In the genomic region with DNA sequence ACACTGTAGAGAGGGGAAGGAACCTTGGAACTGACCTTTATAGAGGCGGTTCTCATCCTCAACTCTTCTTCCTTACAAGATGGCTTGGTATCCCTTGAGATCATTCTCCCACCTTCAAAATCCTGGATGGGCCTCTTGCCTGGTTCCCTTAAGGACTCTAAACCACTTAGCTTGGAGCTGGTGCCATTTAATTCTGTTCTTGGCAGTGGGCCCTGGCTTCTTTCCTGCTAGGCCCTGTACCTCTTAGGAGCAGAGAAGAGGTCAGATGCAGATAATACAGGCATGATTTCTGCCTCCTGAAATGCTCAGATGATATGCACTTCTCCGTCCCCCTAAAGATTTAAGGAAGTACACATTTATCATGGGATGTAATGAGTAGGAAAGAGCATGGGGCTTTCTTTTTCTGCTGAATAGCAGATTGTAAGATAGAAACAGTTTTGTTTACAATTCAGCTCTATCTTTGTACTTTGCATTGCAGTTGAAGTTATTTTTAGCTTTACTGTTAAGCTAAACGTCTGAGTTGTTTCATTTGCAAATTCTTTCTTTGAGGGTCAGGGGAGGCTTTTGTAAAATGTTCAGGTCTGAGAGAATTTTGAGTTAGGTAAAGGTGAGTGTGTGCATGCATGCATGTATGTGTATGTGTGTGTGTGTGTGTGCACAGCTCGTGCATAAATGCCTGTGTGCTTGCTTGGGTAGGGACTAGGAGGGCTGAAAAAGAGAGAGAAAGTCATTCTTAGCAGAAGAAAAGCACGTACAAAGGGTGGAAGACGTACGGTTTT, we compare ENCODE assay signal across 11 cellular contexts.
DNase-seq lines count a peak whose midpoint lies in the region; ATAC-seq, FAIRE-seq and TF ChIP-seq lines count a peak whose summit lies in the region.
"Had no signal": no experiment of that assay in that cellular context is flagged by ENCODE, and none has a peak within 500 bp of the region (broad histone marks: within the 10 kb centered on the region; RNA-seq: fewer than 3 reads in every experiment).

No MANE protein-coding gene starts in this region.

- H4K8ac ChIP-seq in H1 (ENCODE audit: extremely low read depth, insufficient read depth, low read length) = no peak overlapping the region

- CTCF ChIA-PET in H1 (lab: Charles Lee; ENCODE audit: partially characterized antibody) = no interaction called here

- H3K36me3 ChIP-seq in H1 (ENCODE audit: control insufficient read depth in 2 of 4, insufficient read depth in 4 of 4, low read length in 3 of 4) = no peaks in the 10 kb centered on the region
- H3K36me3 ChIP-seq: breast epithelium had no signal

- no peak overlapping the region for H2BK5ac ChIP-seq in H1 (ENCODE audit: low read depth, low read length)

- peak; percentile 73 for DNase-seq in NCI-H1092 (lab: John Stamatoyannopoulos, UW)
- no peak for DNase-seq in H1 (ENCODE audit: low read depth in 1 of 2, low spot score in 2 of 2)
- peak; percentile 13 for DNase-seq in pons (ENCODE audit: low spot score)
- no peak for DNase-seq in iPS-NIHi11 (ENCODE audit: low spot score)
- DNase-seq in DMS53 (lab: John Stamatoyannopoulos, UW) = no peak
- no peak for DNase-seq in stimulated activated CD4-positive, alpha-beta T cell treated with anti-CD3 and anti-CD28 coated beads, Interleukin-2, amount 100 ng/mL, for 24 hours

- peaks cover 0 to 13% (median 6%) of the 10 kb centered on the region in 4 experiments; a peak in 6 of 7 replicates for H3K4me1 ChIP-seq in H1 (replicated peaks in 1 of 4; ENCODE audit: control insufficient read depth in 3 of 4, insufficient read depth in 4 of 4, low read length in 3 of 4)

- WGBS in H1 (ENCODE audit: extremely low coverage in 1 of 2, insufficient coverage in 1 of 2, insufficient read length in 1 of 2, insufficient replicate concordance in 2 of 2, low coverage in 1 of 2, low lambda C conversion rate in 2 of 2, missing lambda C conversion rate in 1 of 2), 2 experiments = 66% methylated on average over 7 of the region's 7 CpGs; no CpG with 5 or more reads in 1 of the 2 experiments

- no peak overlapping the region for H3K23ac ChIP-seq in H1 (ENCODE audit: insufficient read length)

- no peak overlapping the region for H3K9ac ChIP-seq in H1 (replicated peaks in 1 of 4; ENCODE audit: extremely low read depth in 1 of 4, low read depth in 3 of 4, low read length in 3 of 4)

- H3K23me2 ChIP-seq in H1 (ENCODE audit: low read depth, low read length) = no peaks in the 10 kb centered on the region

- H3K27ac ChIP-seq in H1 (ENCODE audit: low read depth, low read length) = no peak overlapping the region

- no peak overlapping the region for H3K27ac Mint-ChIP-seq in activated T-helper 17 cell treated with anti-CD3 and anti-CD28 coated beads, Interleukin-2, amount 50 U/mL, for 72 hours

- H3K4me3 Mint-ChIP-seq in activated T-helper 17 cell treated with anti-CD3 and anti-CD28 coated beads, Interleukin-2, amount 50 U/mL, for 72 hours = no peak overlapping the region

- no peak overlapping the region for H2BK120ac ChIP-seq in H1 (replicated peaks; ENCODE audit: low read depth, low read length)

- no peak overlapping the region for H4K5ac ChIP-seq in H1 (ENCODE audit: insufficient read length, low read depth, low read length)

- TF ChIP-seq RAD21 in H1 (IDR thresholded peaks at IDR 0.05 in 1 of 2, conservative IDR thresholded peaks at IDR 0.05 in 1 of 2; ENCODE audit: low read depth in 2 of 2, low read length in 2 of 2) = no peak

- no peaks in the 10 kb centered on the region for H4K20me1 ChIP-seq in H1 (replicated peaks in 1 of 2; ENCODE audit: control insufficient read depth in 1 of 2, insufficient read depth in 2 of 2, low read length in 2 of 2)

- H3K56ac ChIP-seq in H1 (replicated peaks; ENCODE audit: insufficient read length, low read depth, low read length) = no peak overlapping the region

- H2BK15ac ChIP-seq in H1 (ENCODE audit: low read length) = no peak overlapping the region

- H3K9me3 Mint-ChIP-seq in activated T-helper 17 cell treated with anti-CD3 and anti-CD28 coated beads, Interleukin-2, amount 50 U/mL, for 72 hours = no peaks in the 10 kb centered on the region

- no peak for TF ChIP-seq POLR2A in H1 (IDR thresholded peaks at IDR 0.05; ENCODE audit: control extremely low read depth in 1 of 2, low read depth in 2 of 2, low read length in 2 of 2)

- no peaks in the 10 kb centered on the region for H3K79me1 ChIP-seq in H1 (ENCODE audit: low read depth, low read length)

- TF ChIP-seq EP300 in H1 (IDR thresholded peaks at IDR 0.05; ENCODE audit: borderline replicate concordance in 1 of 2, low read depth in 2 of 2, low read length in 2 of 2) = no peak

- peak; percentile 65 for FAIRE-seq in H1 (lab: Jason Lieb, UNC)
- FAIRE-seq: G401.6, H54 had no signal

- peak overlapping the region in 1 of 4 experiments; percentile 25; a peak in 1 of 8 replicates for H3K4me3 ChIP-seq in H1 (ENCODE audit: extremely low read depth in 1 of 4, insufficient read depth in 2 of 4, low read depth in 3 of 4, low read length in 4 of 4)
- H3K4me3 ChIP-seq: breast epithelium had no signal

- no peaks in the 10 kb centered on the region for H3K4me1 Mint-ChIP-seq in activated T-helper 17 cell treated with anti-CD3 and anti-CD28 coated beads, Interleukin-2, amount 50 U/mL, for 72 hours

- no peaks in the 10 kb centered on the region for H3K79me2 ChIP-seq in H1 (ENCODE audit: control insufficient read depth in 1 of 2, insufficient read depth in 2 of 2, low read length in 2 of 2)

- peaks cover 0 to 1% (median 0%) of the 10 kb centered on the region in 4 experiments; a peak in 2 of 7 replicates for H3K27me3 ChIP-seq in H1 (replicated peaks in 1 of 4; ENCODE audit: control insufficient read depth in 3 of 4, extremely low read depth in 1 of 4, insufficient read depth in 3 of 4, low read length in 3 of 4)
- H3K27me3 ChIP-seq: breast epithelium had no signal

- no peak overlapping the region; the same call in 1 of the 2 replicates for H2BK12ac ChIP-seq in H1 (ENCODE audit: low read depth, low read length)

- peak overlapping the region; percentile 44 to 46; a peak in 3 of 4 replicates for H3K4me2 ChIP-seq in H1 (ENCODE audit: insufficient read depth in 1 of 2, low read depth in 2 of 2, low read length in 2 of 2)

- H3K14ac ChIP-seq in H1 (ENCODE audit: insufficient read length) = no peak overlapping the region

- H3K18ac ChIP-seq in H1 (ENCODE audit: extremely low read depth, low read length) = peak overlapping the region; percentile 41

- no peaks in the 10 kb centered on the region for H3K9me3 ChIP-seq in H1 (ENCODE audit: insufficient read depth in 2 of 2, low read depth in 1 of 2, low read length in 1 of 2)
- H3K9me3 ChIP-seq: breast epithelium had no signal

- no peak overlapping the region for H3K4ac ChIP-seq in H1 (replicated peaks; ENCODE audit: insufficient read length, low read depth, low read length)

- POLR2A ChIA-PET in H1 (lab: Charles Lee; ENCODE audit: partially characterized antibody) = no interaction called here

- H2AFZ ChIP-seq in H1 (ENCODE audit: low read length) = no peak overlapping the region

- no peaks in the 10 kb centered on the region for H3K36me3 Mint-ChIP-seq in activated T-helper 17 cell treated with anti-CD3 and anti-CD28 coated beads, Interleukin-2, amount 50 U/mL, for 72 hours (ENCODE audit: low read depth)

- H3K27me3 Mint-ChIP-seq in activated T-helper 17 cell treated with anti-CD3 and anti-CD28 coated beads, Interleukin-2, amount 50 U/mL, for 72 hours = peaks cover 11% of the 10 kb centered on the region

- no peak overlapping the region for H2BK20ac ChIP-seq in H1 (ENCODE audit: low read length)

- ATAC-seq in GM18870 (IDR thresholded peaks at IDR 0.05; ENCODE audit: unreplicated experiment) = peak; percentile 31
- no peak for ATAC-seq in activated T-helper 17 cell treated with anti-CD3 and anti-CD28 coated beads, Interleukin-2, amount 50 U/mL, for 72 hours (replicated peaks)

- H4K91ac ChIP-seq in H1 (replicated peaks; ENCODE audit: insufficient read length, low read length) = no peak overlapping the region

- H2AK5ac ChIP-seq in H1 (ENCODE audit: low read depth, low read length) = no peak overlapping the region

- no peak for TF ChIP-seq CTCF in H1 (IDR thresholded peaks at IDR 0.05; ENCODE audit: control extremely low read depth in 1 of 3, insufficient read depth in 1 of 3, low read depth in 1 of 3, low read length in 3 of 3)

TF ChIP-seq in H1, 55 proteins besides CTCF, POLR2A, EP300 and RAD21:
- TF ChIP-seq SRF (IDR thresholded peaks at IDR 0.05; ENCODE audit: low read depth, low read length) (no peak), POU5F1 (IDR thresholded peaks at IDR 0.05; ENCODE audit: low read depth, low read length) (no peak)
TF ChIP-seq in H1: peak in this region for 0.

Comparison
In these comparisons a context has a peak if more than half of its experiments do, and no peak if none do; other contexts are left out.
1. DNase-seq: peak in NCI-H1092 (single experiment) and pons (single experiment); none in H1 (0 of 2), iPS-NIHi11 (single experiment), DMS53 (single experiment) and stimulated activated CD4-positive, alpha-beta T cell treated with anti-CD3 and anti-CD28 coated beads, Interleukin-2, amount 100 ng/mL, for 24 hours (0 of 2).